In the genomic region with DNA sequence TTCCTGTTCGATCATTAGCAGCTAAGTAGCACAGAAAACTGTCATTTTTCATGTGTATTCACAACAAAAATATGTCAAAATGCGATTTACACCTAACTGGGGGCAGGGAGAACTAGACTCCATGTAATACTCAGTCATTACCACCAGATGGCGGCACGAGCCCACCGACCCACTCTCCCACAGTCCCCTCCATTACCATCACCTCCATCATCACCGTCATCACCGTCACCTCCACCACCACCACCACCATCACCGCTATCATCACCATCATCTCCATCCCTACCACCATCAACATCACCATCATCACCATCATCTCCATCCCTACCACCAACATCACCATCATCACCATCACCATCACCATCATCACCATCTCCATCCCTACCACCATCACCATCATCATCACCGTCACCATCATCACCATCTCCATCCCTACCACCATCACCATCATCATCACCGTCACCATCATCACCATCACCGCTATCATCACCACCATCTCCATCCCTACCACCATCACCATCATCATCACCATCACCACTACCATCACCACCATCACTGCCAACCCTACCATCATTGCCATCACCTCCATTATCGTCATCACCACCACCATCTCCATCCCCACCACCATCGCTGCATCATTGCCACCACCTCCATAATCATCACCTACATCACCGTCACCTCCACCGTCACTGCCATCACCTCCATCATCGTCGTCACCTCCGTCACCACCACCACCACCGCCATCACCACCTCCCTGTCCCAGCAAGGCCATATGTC, we compare ENCODE assay signal across 8 cellular contexts. TPM values are rescaled to one million over a fixed set of nuclear protein-coding genes. Genes with fewer than 3 reads are reported as not detected.
DNase-seq lines count a peak whose midpoint lies in the region; ATAC-seq and TF ChIP-seq lines count a peak whose summit lies in the region.

No MANE protein-coding gene starts in this region.

- peak; percentile 80 for TF ChIP-seq CTCF in CD4-positive, alpha-beta T cell (IDR thresholded peaks at IDR 0.05)
- peak; percentile 66 for TF ChIP-seq CTCF in hepatocyte (IDR thresholded peaks at IDR 0.05; ENCODE audit: poor library complexity)

- H3K4me1 ChIP-seq in hepatocyte (ENCODE audit: insufficient read depth): peaks cover 12% of the 10 kb centered on the region

- H3K4me1 Mint-ChIP-seq in CD4-positive, alpha-beta T cell (ENCODE audit: low read depth): peaks cover 11% of the 10 kb centered on the region

- H3K36me3 Mint-ChIP-seq in CD4-positive, alpha-beta T cell (ENCODE audit: low read depth): peaks cover 27% of the 10 kb centered on the region

- no peaks in the 10 kb centered on the region for H3K9me3 ChIP-seq in CD4-positive, alpha-beta T cell (ENCODE audit: control insufficient read depth, low read length)
- H3K9me3 ChIP-seq in hepatocyte (ENCODE audit: low read depth): no peaks in the 10 kb centered on the region

- no peak overlapping the region for H3K27ac Mint-ChIP-seq in CD4-positive, alpha-beta T cell

- no peaks in the 10 kb centered on the region for H3K36me3 ChIP-seq in hepatocyte (replicated peaks; ENCODE audit: insufficient read depth, low read depth)

- no peaks in the 10 kb centered on the region for H3K27me3 ChIP-seq in CD4-positive, alpha-beta T cell (ENCODE audit: control insufficient read depth, insufficient read depth, low read length)
- H3K27me3 ChIP-seq in hepatocyte: no peaks in the 10 kb centered on the region

- CTCF ChIA-PET in CD4-positive, alpha-beta T cell (lab: Charles Lee): interaction anchor here (1.1 to 1.2 kb wide), 2 partner anchors 231 to 347 kb away, joined by 3 to 5 read pairs; no protein-coding TSS in a partner anchor

- no peak overlapping the region for H3K4me3 ChIP-seq in hepatocyte

- H3K9me2 ChIP-seq in hepatocyte (replicated peaks; ENCODE audit: insufficient read depth): no peaks in the 10 kb centered on the region

- WGBS in hepatocyte (ENCODE audit: low lambda C conversion rate, missing lambda C conversion rate): 66% methylated on average over 19 of the region's 19 CpGs

- POLR2A ChIA-PET in CD4-positive, alpha-beta T cell (lab: Charles Lee): no interaction called here

- no peak overlapping the region for H3K4me2 ChIP-seq in hepatocyte

- H3K27me3 Mint-ChIP-seq in CD4-positive, alpha-beta T cell: no peaks in the 10 kb centered on the region

- peaks cover 2% of the 10 kb centered on the region for H4K20me1 ChIP-seq in hepatocyte (ENCODE audit: insufficient read depth, poor library complexity, severe bottlenecking)

- no peaks in the 10 kb centered on the region for H3K9me3 Mint-ChIP-seq in CD4-positive, alpha-beta T cell

- intact Hi-C loops in CD4-positive, alpha-beta T cell (cut with DNase I, micrococcal nuclease): loop anchor here (1.0 to 5.0 kb wide), 8 partner anchors 30 to 348 kb away; a partner anchor contains a TSS

- no peak overlapping the region for H2AFZ ChIP-seq in hepatocyte

- peak; percentile 96 for ATAC-seq in CD4-positive, alpha-beta T cell (ENCODE audit: poor library complexity)
- ATAC-seq in GM21529 (IDR thresholded peaks at IDR 0.05; ENCODE audit: unreplicated experiment): no peak

- DNase-seq in CD4-positive, alpha-beta T cell: peak; percentile 47 to 64 (median 52)
- DNase-seq in HuH-7 (ENCODE audit: low spot score) (peak; percentile 84), T-helper 1 cell (peak in 4 of 5 donors; percentile 36 to 56 (median 42)), amniotic epithelial cell (ENCODE audit: low read depth) (peak; percentile 15), hepatocyte (ENCODE audit: low spot score) (peak; percentile 44), NCI-H2029 treated with DMSO at 0.1 percent for 48 hours (lab: John Stamatoyannopoulos, UW) (no peak)
- peak; percentile 49 for DNase-seq in stimulated activated CD4-positive, alpha-beta T cell treated with anti-CD3 and anti-CD28 coated beads, Interleukin-1b, Interleukin-23, amount 100 ng/mL, for 48 hours

- no peak overlapping the region for H3K27ac ChIP-seq in CD4-positive, alpha-beta T cell (ENCODE audit: low read depth, low read length)
- H3K27ac ChIP-seq in hepatocyte: no peak overlapping the region

- no peak overlapping the region for H3K4me3 Mint-ChIP-seq in CD4-positive, alpha-beta T cell

- H3K79me2 ChIP-seq in hepatocyte: peaks cover 6% of the 10 kb centered on the region

RNA-seq across cellular contexts. Expression of a gene that starts 14.4 kb away (rescaled TPM):
- total RNA-seq in CD4-positive, alpha-beta T cell: 10 to 100 TPM; 34.6 to 38.6 TPM
- total RNA-seq in hepatocyte: 22.0 and 25.8 TPM in 2 replicates
- 99.8 and 106 TPM in 2 replicates for polyA plus RNA-seq in hepatocyte

RNA-seq across cellular contexts. Expression of a gene that starts 14.7 kb away (rescaled TPM):
- total RNA-seq in CD4-positive, alpha-beta T cell: 10 to 100 TPM; 68.2 to 74.4 TPM
- total RNA-seq in hepatocyte: 13.7 and 34.1 TPM in 2 replicates
- polyA plus RNA-seq in hepatocyte: 44.3 and 59.2 TPM in 2 replicates

RNA-seq across cellular contexts. Expression of a gene that starts 30.8 kb away (rescaled TPM):
- 10 to 100 TPM; 11.2 to 12.3 TPM for total RNA-seq in CD4-positive, alpha-beta T cell
- total RNA-seq in hepatocyte: 7.3 and 8.8 TPM in 2 replicates
- 10.1 and 14.7 TPM in 2 replicates for polyA plus RNA-seq in hepatocyte

RNA-seq across cellular contexts. Expression of a gene that starts 41.6 kb away (rescaled TPM):
- total RNA-seq in CD4-positive, alpha-beta T cell: 10 to 100 TPM; 22.8 to 26.4 TPM
- 71.3 and 91.4 TPM in 2 replicates for total RNA-seq in hepatocyte
- 123 and 124 TPM in 2 replicates for polyA plus RNA-seq in hepatocyte
